In genomic region chr17:54971147-54971546, GRCh38 we compare ENCODE assay signal across 20 cellular contexts. TPM values are rescaled to one million over a fixed set of nuclear protein-coding genes. Genes with fewer than 3 reads are reported as not detected.
A peak's percentile ranks its signal among the peaks of the same experiment; 100 is the strongest.
DNase-seq lines count a peak whose midpoint lies in the region; ATAC-seq, FAIRE-seq and TF ChIP-seq lines count a peak whose summit lies in the region.
"Had no signal": no experiment of that assay in that cellular context is flagged by ENCODE, and none has a peak within 500 bp of the region (broad histone marks: within the 10 kb centered on the region; RNA-seq: fewer than 3 reads in every experiment).

No MANE protein-coding gene starts in this region.

- no peak overlapping the region for H3K27ac ChIP-seq in hepatocyte
- H3K27ac ChIP-seq in pancreas: peak overlapping the region in 3 of 4 donors; percentile 8 to 42 (median 24)
- no peak overlapping the region for H3K27ac ChIP-seq in gastrocnemius medialis
- H3K27ac ChIP-seq: GM23248 had no signal

- no peaks in the 10 kb centered on the region for H3K9me3 ChIP-seq in hepatocyte (ENCODE audit: low read depth)
- H3K9me3 ChIP-seq in pancreas: no peaks in the 10 kb centered on the region
- no peaks in the 10 kb centered on the region for H3K9me3 ChIP-seq in gastrocnemius medialis
- H3K9me3 ChIP-seq: HAP-1 had no signal

- H3K27me3 ChIP-seq in hepatocyte (no peaks in the 10 kb centered on the region), pancreas (no peaks in the 10 kb centered on the region), gastrocnemius medialis (no peaks in the 10 kb centered on the region)

- peak overlapping the region; percentile 94 for H3K4me2 ChIP-seq in hepatocyte

- H4K20me1 ChIP-seq in hepatocyte (ENCODE audit: insufficient read depth, poor library complexity, severe bottlenecking): peaks cover 11% of the 10 kb centered on the region

- H3K79me2 ChIP-seq in hepatocyte: peaks cover 86% of the 10 kb centered on the region

- peak; percentile 43 for ATAC-seq in GM18861 (IDR thresholded peaks at IDR 0.05; ENCODE audit: unreplicated experiment)
- ATAC-seq in pancreas: no peak
- ATAC-seq in gastrocnemius medialis: no peak
- ATAC-seq in Right ventricle myocardium inferior: no peak
- ATAC-seq: Panc1 had no signal

- no peaks in the 10 kb centered on the region for H3K9me2 ChIP-seq in hepatocyte (replicated peaks; ENCODE audit: insufficient read depth)

- intact Hi-C loops in pancreas (cut with DNase I) (no loop called here), gastrocnemius medialis (cut with DNase I; ENCODE audit: low total_unique reads) (no loop called here), Right ventricle myocardium inferior (cut with DNase I) (no loop called here)

- DNase-seq in HTR-8/SVneo (ENCODE audit: insufficient read length, low spot score) (no peak), hepatocyte (ENCODE audit: low spot score) (no peak), pancreas (no peak), gastrocnemius medialis (no peak), GM13976 (ENCODE audit: low spot score) (no peak), Right ventricle myocardium inferior (ENCODE audit: missing footprints) (no peak), AG20443 (ENCODE audit: low spot score) (no peak)
- DNase-seq: C1 segment of cervical spinal cord, DMS79, GM23248, KG1, NCI-H1417, NCI-H187, NCI-H345, Right ventricle myocardium superior, SW 1271 had no signal

- H3K4me3 ChIP-seq in hepatocyte (no peak overlapping the region), pancreas (no peak overlapping the region), gastrocnemius medialis (no peak overlapping the region)
- H3K4me3 ChIP-seq: GM23248, HAP-1 had no signal

- FAIRE-seq in HTR-8/SVneo (lab: Jason Lieb, UNC) (peak; percentile 16), pancreas (lab: Jason Lieb, UNC) (no peak)
- FAIRE-seq: GM12892 had no signal

- H3K4me1 ChIP-seq in hepatocyte (ENCODE audit: insufficient read depth) (peaks cover 31% of the 10 kb centered on the region), pancreas (peaks cover 15 to 24% (median 18%) of the 10 kb centered on the region in 3 donors), gastrocnemius medialis (peaks cover 20 to 34% of the 10 kb centered on the region in 2 donors)

- TF ChIP-seq POLR2A in gastrocnemius medialis (IDR thresholded peaks at IDR 0.05): no peak

- H3K36me3 ChIP-seq in hepatocyte (replicated peaks; ENCODE audit: insufficient read depth, low read depth) (no peaks in the 10 kb centered on the region), pancreas (no peaks in the 10 kb centered on the region), gastrocnemius medialis (no peaks in the 10 kb centered on the region)
- H3K36me3 ChIP-seq: HAP-1 had no signal

- in situ Hi-C loops in gastrocnemius medialis (cut with MboI; ENCODE audit: low sequenced_read_pairs in 4 of 4): no loop called here
- in situ Hi-C loops in GM13976 (cut with MboI; ENCODE audit: low sequenced_read_pairs, unreplicated experiment): no loop called here

- TF ChIP-seq CTCF in hepatocyte (IDR thresholded peaks at IDR 0.05; ENCODE audit: poor library complexity) (no peak), pancreas (IDR thresholded peaks at IDR 0.05) (no peak), gastrocnemius medialis (IDR thresholded peaks at IDR 0.05 in 4 of 5, conservative IDR thresholded peaks at IDR 0.05 in 1 of 5) (no peak), GM13976 (IDR thresholded peaks at IDR 0.05; ENCODE audit: borderline replicate concordance, control extremely low read depth, extremely low read depth, insufficient read depth, missing control alignments) (no peak)

- no peak overlapping the region for H2AFZ ChIP-seq in hepatocyte
- H2AFZ ChIP-seq: GM23248 had no signal

RNA-seq across cellular contexts. Expression of gene STXBP4, which starts 2.6 kb away (rescaled TPM):
- total RNA-seq in hepatocyte (42.7 and 50.1 TPM in 2 replicates), pancreas (10 to 100 TPM in 1 of 6 donors, 1 to 10 TPM in 5; 4.2 to 12.6 (median 6.2) TPM), gastrocnemius medialis (10 to 100 TPM in 2 of 4 donors, 1 to 10 TPM in 2; 1.4 to 20.7 (median 9.6) TPM), Right ventricle myocardium inferior (4.7 TPM)
- polyA plus RNA-seq in hepatocyte (9.0 and 15.5 TPM in 2 replicates), pancreas (1 to 10 TPM in 1 of 2 donors, under 1 TPM in 1; 0.72 to 1.8 TPM)

RNA-seq across cellular contexts. Expression of gene COX11, which starts 2.7 kb away (rescaled TPM):
- total RNA-seq in hepatocyte (39.6 and 53.6 TPM in 2 replicates), pancreas (10 to 100 TPM; 13.1 to 26.2 (median 17.8) TPM), gastrocnemius medialis (10 to 100 TPM; 36.4 to 77.2 (median 67.6) TPM), Right ventricle myocardium inferior (60.4 TPM)
- polyA plus RNA-seq in hepatocyte (33.0 and 35.2 TPM in 2 replicates), pancreas (10 to 100 TPM; 12.6 to 29.1 TPM)

Comparison
In these comparisons a context has a peak if more than half of its experiments do, and no peak if none do; other contexts are left out.
1. H3K27ac ChIP-seq: peak in pancreas (3 of 4); none in hepatocyte (single experiment) and gastrocnemius medialis (0 of 4).